In genomic region chr2:198045227-198045626, GRCh38 we compare ENCODE assay signal across 24 cellular contexts.
"Had no signal": no experiment of that assay in that cellular context is flagged by ENCODE, and none has a peak within 500 bp of the region (broad histone marks: within the 10 kb centered on the region; RNA-seq: fewer than 3 reads in every experiment).

No MANE protein-coding gene starts in this region.

- H3K36me3 Mint-ChIP-seq: brain; naive B cell; stimulated activated naive B cell treated with anti-CD40 and anti-IgM and Interleukin-4, amounts not matched to agents 10 μg/mL and 1 μg/mL and 100 μg/mL, for 72 hours had no signal

- H3K4me3 ChIP-seq: gastroesophageal sphincter, thoracic aorta, upper lobe of left lung had no signal

- H3K4me1 Mint-ChIP-seq: activated B cell treated with CpG ODN at 0.5 μM for 24 hours; naive B cell; neural crest cell; stimulated activated naive B cell treated with anti-CD40 and anti-IgM and Interleukin-4, amounts not matched to agents 10 μg/mL and 1 μg/mL and 100 μg/mL, for 72 hours had no signal

- ATAC-seq: gastroesophageal sphincter; sciatic nerve; stimulated activated naive B cell treated with anti-CD40 and anti-IgM and Interleukin-4, amounts not matched to agents 10 μg/mL and 1 μg/mL and 100 μg/mL, for 72 hours; T-helper 17 cell had no signal

- H3K4me1 ChIP-seq: gastroesophageal sphincter, upper lobe of left lung had no signal

- DNase-seq: activated B cell treated with CpG ODN at 0.5 μM for 24 hours; activated CD4-positive, alpha-beta T cell treated with anti-CD3 and anti-CD28 coated beads for 36 hours; activated CD4-positive, alpha-beta T cell treated with anti-CD3 and anti-CD28 coated beads, Interleukin-2, amount 50 U/mL, for 4 hours; activated CD8-positive, alpha-beta memory T cell treated with anti-CD3 and anti-CD28 coated beads for 24 hours; activated CD8-positive, alpha-beta memory T cell treated with anti-CD3 and anti-CD28 coated beads, Interleukin-2, amount 50 U/mL, for 4 hours; activated naive CD4-positive, alpha-beta T cell treated with Interleukin-2 at 50 U/mL for 16 hours; activated T-cell treated with anti-CD3 and anti-CD28 coated beads, Interleukin-2, amount 50 U/mL, for 4 hours; aorta; head of caudate nucleus; hypothalamus; mesendoderm; naive B cell; occipital lobe; stimulated activated CD4-positive, alpha-beta T cell treated with anti-CD3 and anti-CD28 coated beads, Interleukin-2, amount 100 ng/mL, for 48 hours; stimulated activated CD8-positive, alpha-beta memory T cell treated with anti-CD3 and anti-CD28 coated beads, Interleukin-4, amount 100 ng/mL, for 48 hours; stimulated activated naive B cell treated with anti-CD40 and anti-IgM and Interleukin-4, amounts not matched to agents 10 μg/mL and 1 μg/mL and 100 μg/mL, for 72 hours; SW 1271; T-helper 17 cell; upper lobe of left lung had no signal

- H3K4me3 Mint-ChIP-seq: activated B cell treated with CpG ODN at 0.5 μM for 24 hours; activated CD4-positive, alpha-beta T cell treated with anti-CD3 and anti-CD28 coated beads for 36 hours; activated T-cell treated with anti-CD3 and anti-CD28 coated beads, Interleukin-2, amount 50 U/mL, for 4 hours; brain; naive B cell; neural crest cell; stimulated activated naive B cell treated with anti-CD40 and anti-IgM and Interleukin-4, amounts not matched to agents 10 μg/mL and 1 μg/mL and 100 μg/mL, for 72 hours; T-helper 17 cell had no signal

- H3K9me3 ChIP-seq: gastroesophageal sphincter, thoracic aorta, upper lobe of left lung had no signal

- H3K27me3 ChIP-seq: gastroesophageal sphincter, upper lobe of left lung had no signal

- H3K27me3 Mint-ChIP-seq: activated CD4-positive, alpha-beta T cell treated with anti-CD3 and anti-CD28 coated beads for 36 hours; naive B cell; T-helper 17 cell had no signal

- H3K9me3 Mint-ChIP-seq: activated T-cell treated with anti-CD3 and anti-CD28 coated beads, Interleukin-2, amount 50 U/mL, for 4 hours; neural crest cell; stimulated activated naive B cell treated with anti-CD40 and anti-IgM and Interleukin-4, amounts not matched to agents 10 μg/mL and 1 μg/mL and 100 μg/mL, for 72 hours had no signal

- H3K27ac ChIP-seq: gastroesophageal sphincter, thoracic aorta, upper lobe of left lung had no signal

- H3K27ac Mint-ChIP-seq: activated B cell treated with CpG ODN at 0.5 μM for 24 hours; brain; naive B cell; stimulated activated naive B cell treated with anti-CD40 and anti-IgM and Interleukin-4, amounts not matched to agents 10 μg/mL and 1 μg/mL and 100 μg/mL, for 72 hours; T-helper 17 cell had no signal

- H3K36me3 ChIP-seq: gastroesophageal sphincter, thoracic aorta, upper lobe of left lung had no signal
